Comparison of ENCODE assay signal across 10 cellular contexts in the genomic region with DNA sequence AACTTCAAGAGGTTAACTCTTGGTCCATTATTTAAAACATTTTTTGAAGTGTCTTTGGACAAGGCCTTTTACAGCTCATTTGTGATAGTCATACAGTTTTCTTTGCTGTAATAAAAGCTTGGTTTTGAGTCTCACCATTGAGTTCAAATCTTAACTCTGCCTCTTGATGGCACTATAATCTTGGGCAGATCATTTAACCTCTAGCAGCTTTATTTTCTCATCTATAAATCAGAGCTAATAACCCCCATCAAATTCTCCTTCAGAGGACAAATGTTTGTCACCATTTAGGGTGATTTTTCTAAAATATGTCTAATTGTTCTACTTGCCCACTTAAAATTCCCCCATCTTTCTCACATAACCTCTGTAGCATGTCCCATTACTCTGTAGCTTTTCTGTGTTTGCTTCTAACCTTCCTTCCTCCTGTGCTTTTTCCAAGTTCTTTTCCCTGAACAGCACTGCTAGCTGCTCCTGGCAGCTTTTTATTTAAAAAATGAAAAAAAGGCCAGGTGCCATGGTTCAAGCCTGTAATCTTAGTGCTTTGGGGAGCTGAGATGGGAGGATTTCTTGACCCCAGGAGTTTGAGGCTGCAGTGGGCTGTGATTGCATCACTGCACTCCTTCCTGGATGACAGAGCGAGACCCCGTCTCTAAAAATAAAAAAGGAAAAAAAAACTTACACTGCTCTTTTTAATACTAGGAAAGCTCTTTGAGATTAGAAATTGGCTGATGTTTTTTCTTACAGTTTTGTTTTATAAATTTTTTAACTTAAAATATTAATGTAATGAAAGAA. TPM values are rescaled to one million over a fixed set of nuclear protein-coding genes. Genes with fewer than 3 reads are reported as not detected.
DNase-seq lines count a peak whose midpoint lies in the region; TF ChIP-seq lines count a peak whose summit lies in the region.
"Had no signal": no experiment of that assay in that cellular context is flagged by ENCODE, and none has a peak within 500 bp of the region (broad histone marks: within the 10 kb centered on the region; RNA-seq: fewer than 3 reads in every experiment).

No MANE protein-coding gene starts in this region.

- no peak for TF ChIP-seq POLR2A in breast epithelium (IDR thresholded peaks at IDR 0.05)

- peaks cover 17% of the 10 kb centered on the region for H3K4me1 Mint-ChIP-seq in MCF 10A (ENCODE audit: insufficient read depth, unreplicated experiment)

- H3K4me3 Mint-ChIP-seq in MCF 10A (ENCODE audit: unreplicated experiment) = no peak overlapping the region
- H3K4me3 Mint-ChIP-seq: activated naive CD8-positive, alpha-beta T cell treated with anti-CD3 and anti-CD28 coated beads, Interleukin-2, amount 50 U/mL, for 24 hours; CD8-positive, alpha-beta memory T cell had no signal

- no peak overlapping the region for H3K27ac ChIP-seq in breast epithelium

- intact Hi-C loops in MCF 10A (cut with micrococcal nuclease) = loop anchor here (2.0 kb wide), 1 partner anchor 55 kb away; no protein-coding TSS in a partner anchor
- intact Hi-C loops in breast epithelium (cut with DNase I; ENCODE audit: low total_unique reads) = no loop called here

- POLR2A ChIA-PET in MCF 10A (lab: Yijun Ruan, JAX) = interaction anchor here (1.4 to 2.1 kb wide), 4 partner anchors 13 to 83 kb away, joined by 3 to 12 read pairs (median 4); a partner anchor contains a TSS

- no peaks in the 10 kb centered on the region for H3K27me3 Mint-ChIP-seq in MCF 10A (ENCODE audit: insufficient read depth, unreplicated experiment)
- H3K27me3 Mint-ChIP-seq: activated naive CD8-positive, alpha-beta T cell treated with anti-CD3 and anti-CD28 coated beads, Interleukin-2, amount 50 U/mL, for 24 hours; CD8-positive, alpha-beta memory T cell had no signal

- DNase-seq in MCF 10A (ENCODE audit: unreplicated experiment) (no peak), breast epithelium (ENCODE audit: low spot score in 2 of 2) (no peak), NAMALWA (ENCODE audit: low spot score) (peak; percentile 53), epithelial cell of proximal tubule (ENCODE audit: low read depth) (no peak), superior temporal gyrus (ENCODE audit: extremely low spot score) (peak; percentile 64), mucosa of gallbladder (ENCODE audit: low spot score) (no peak), DMS 273 treated with DMSO at 0.1 percent for 48 hours (lab: John Stamatoyannopoulos, UW) (no peak), OCI-M2 (lab: John Stamatoyannopoulos, UW; ENCODE audit: unreplicated experiment) (no peak)
- DNase-seq: activated naive CD8-positive, alpha-beta T cell treated with anti-CD3 and anti-CD28 coated beads, Interleukin-2, amount 50 U/mL, for 24 hours; CD8-positive, alpha-beta memory T cell had no signal

- TF ChIP-seq CTCF in MCF 10A (IDR thresholded peaks at IDR 0.05; ENCODE audit: unreplicated experiment) (peak; percentile 13), breast epithelium (IDR thresholded peaks at IDR 0.05) (no peak), epithelial cell of proximal tubule (conservative IDR thresholded peaks at IDR 0.05; ENCODE audit: low read depth, low read length) (peak; percentile 40)

- H3K36me3 ChIP-seq in breast epithelium = no peaks in the 10 kb centered on the region

- no peak overlapping the region for H3K27ac Mint-ChIP-seq in MCF 10A (ENCODE audit: low read depth, unreplicated experiment)
- H3K27ac Mint-ChIP-seq: activated naive CD8-positive, alpha-beta T cell treated with anti-CD3 and anti-CD28 coated beads, Interleukin-2, amount 50 U/mL, for 24 hours had no signal

- CTCF ChIA-PET in MCF 10A (lab: Yijun Ruan, JAX) = interaction anchor here (0.5 to 1.8 kb wide), 21 partner anchors 8 to 627 kb away, joined by 3 to 8 read pairs (median 3); no protein-coding TSS in a partner anchor

- H3K4me3 ChIP-seq in breast epithelium (no peak overlapping the region), epithelial cell of proximal tubule (ENCODE audit: low read depth, low read length) (no peak overlapping the region)

- peaks cover 18% of the 10 kb centered on the region for H3K36me3 Mint-ChIP-seq in MCF 10A (ENCODE audit: insufficient read depth, unreplicated experiment)

- H3K4me1 ChIP-seq in breast epithelium = no peaks in the 10 kb centered on the region

- no TSS peak for BruUV-seq in MCF 10A (replicated peaks; lab: Mats Ljungman, UMichigan)

- H3K27me3 ChIP-seq in breast epithelium = no peaks in the 10 kb centered on the region

- H3K9me3 Mint-ChIP-seq in MCF 10A (ENCODE audit: unreplicated experiment) = no peaks in the 10 kb centered on the region
- H3K9me3 Mint-ChIP-seq: activated naive CD8-positive, alpha-beta T cell treated with anti-CD3 and anti-CD28 coated beads, Interleukin-2, amount 50 U/mL, for 24 hours; CD8-positive, alpha-beta memory T cell had no signal

- H3K9me3 ChIP-seq in breast epithelium = no peaks in the 10 kb centered on the region

RNA-seq across cellular contexts. Expression of a gene that starts 28.5 kb away (rescaled TPM):
- total RNA-seq in MCF 10A (2022) (128 and 130 TPM in 2 replicates), breast epithelium (100 to 1,000 TPM in 2 of 3 donors, 10 to 100 TPM in 1; 86.4 to 127 (median 111) TPM), epithelial cell of proximal tubule (76.7 and 94.9 TPM in 2 replicates), mucosa of gallbladder (66.2 TPM)

Comparison
In these comparisons a context has a peak if more than half of its experiments do, and no peak if none do; other contexts are left out.
1. CTCF ChIP-seq: peak in MCF 10A (single experiment) and epithelial cell of proximal tubule (single experiment); none in breast epithelium (0 of 3).
2. DNase-seq: peak in NAMALWA (single experiment) and superior temporal gyrus (single experiment); none in MCF 10A (single experiment), breast epithelium (0 of 2), epithelial cell of proximal tubule (single experiment), mucosa of gallbladder (single experiment), DMS 273 treated with DMSO at 0.1 percent for 48 hours (single experiment) and OCI-M2 (single experiment).